In genomic region chr3:100128565-100128964, GRCh38 we compare ENCODE assay signal across 28 cellular contexts.
"Had no signal": no experiment of that assay in that cellular context is flagged by ENCODE, and none has a peak within 500 bp of the region (broad histone marks: within the 10 kb centered on the region; RNA-seq: fewer than 3 reads in every experiment).

No MANE protein-coding gene starts in this region.

- H3K4me3 ChIP-seq: pancreas, prostate gland, right lobe of liver, sigmoid colon, suprapubic skin, testis, tibial artery, transverse colon, upper lobe of right lung, uterus had no signal

- DNase-seq: naive thymus-derived CD8-positive, alpha-beta T cell; nephron progenitor cell; nucleus accumbens; pancreas; right cardiac atrium; right lobe of liver; sigmoid colon; small intestine; stimulated activated CD4-positive, alpha-beta T cell treated with anti-CD3 and anti-CD28 coated beads, Interleukin-15, amount 100 ng/mL, for 24 hours; stimulated activated CD4-positive, alpha-beta T cell treated with anti-CD3 and anti-CD28 coated beads, Interleukin-2, amount 100 ng/mL, for 24 hours; stimulated activated CD4-positive, alpha-beta T cell treated with anti-CD3 and anti-CD28 coated beads, Interleukin-2, amount 100 ng/mL, for 48 hours; stimulated activated CD4-positive, alpha-beta T cell treated with anti-CD3 and anti-CD28 coated beads, Interleukin-4, amount 100 ng/mL, for 24 hours; stimulated activated naive CD4-positive, alpha-beta T cell; stimulated activated naive CD8-positive, alpha-beta T cell treated with anti-CD3 and anti-CD28 coated beads, Interleukin-15, amount 100 ng/mL, for 72 hours; stimulated activated naive CD8-positive, alpha-beta T cell treated with anti-CD3 and anti-CD28 coated beads, Interleukin-15, Interleukin-2, amounts not matched to agents 100 U/mL and 50 U/mL, for 24 hours; substantia nigra; testis; tibial artery; transverse colon; upper lobe of right lung; uterus had no signal

- H3K4me1 ChIP-seq: pancreas, prostate gland, right lobe of liver, suprapubic skin, uterus had no signal

- H3K27ac ChIP-seq: neutrophil, pancreas, prostate gland, right lobe of liver, suprapubic skin, tibial artery, transverse colon, upper lobe of right lung, uterus had no signal

- H3K27me3 ChIP-seq: neutrophil, pancreas, right lobe of liver, sigmoid colon, suprapubic skin, testis, tibial artery, transverse colon, upper lobe of right lung, uterus had no signal

- H3K27ac Mint-ChIP-seq: naive thymus-derived CD8-positive, alpha-beta T cell; natural killer cell treated with Interleukin-12 subunit alpha and Interleukin-12 subunit beta and Interleukin-15 and Interleukin-18, amount 100 ng/mL, for 72 hours; nephron progenitor cell; stimulated activated memory B cell treated with anti-CD40 and anti-IgM and Interleukin-4, amounts not matched to agents 10 μg/mL and 1 μg/mL and 100 μg/mL, for 72 hours; stimulated activated naive CD8-positive, alpha-beta T cell treated with anti-CD3 and anti-CD28 coated beads, Interleukin-15, amount 100 ng/mL, for 72 hours; type B pancreatic cell had no signal

- H3K4me3 Mint-ChIP-seq: naive thymus-derived CD8-positive, alpha-beta T cell; natural killer cell treated with Interleukin-12 subunit alpha and Interleukin-12 subunit beta and Interleukin-15 and Interleukin-18, amount 100 ng/mL, for 72 hours; nephron progenitor cell; neural crest cell; stimulated activated memory B cell treated with anti-CD40 and anti-IgM and Interleukin-4, amounts not matched to agents 10 μg/mL and 1 μg/mL and 100 μg/mL, for 72 hours; stimulated activated naive CD8-positive, alpha-beta T cell treated with anti-CD3 and anti-CD28 coated beads, Interleukin-15, amount 100 ng/mL, for 72 hours; type B pancreatic cell had no signal

- H3K9me3 ChIP-seq: neutrophil, pancreas, prostate gland, right lobe of liver, sigmoid colon, suprapubic skin, testis, tibial artery, transverse colon, upper lobe of right lung, uterus had no signal

- H3K9me3 Mint-ChIP-seq: naive thymus-derived CD8-positive, alpha-beta T cell; natural killer cell treated with Interleukin-12 subunit alpha and Interleukin-12 subunit beta and Interleukin-15 and Interleukin-18, amount 100 ng/mL, for 72 hours; nephron progenitor cell; neural crest cell; stimulated activated memory B cell treated with anti-CD40 and anti-IgM and Interleukin-4, amounts not matched to agents 10 μg/mL and 1 μg/mL and 100 μg/mL, for 72 hours; stimulated activated naive CD8-positive, alpha-beta T cell treated with anti-CD3 and anti-CD28 coated beads, Interleukin-15, amount 100 ng/mL, for 72 hours; type B pancreatic cell had no signal

- H3K36me3 ChIP-seq: neutrophil, pancreas, prostate gland, right lobe of liver, sigmoid colon, suprapubic skin, tibial artery, transverse colon, upper lobe of right lung, uterus had no signal

- ATAC-seq: naive thymus-derived CD8-positive, alpha-beta T cell; pancreas; right cardiac atrium; right lobe of liver; stimulated activated memory B cell treated with anti-CD40 and anti-IgM and Interleukin-4, amounts not matched to agents 10 μg/mL and 1 μg/mL and 100 μg/mL, for 72 hours; stimulated activated naive CD8-positive, alpha-beta T cell treated with anti-CD3 and anti-CD28 coated beads, Interleukin-15, amount 100 ng/mL, for 72 hours; stimulated activated naive CD8-positive, alpha-beta T cell treated with anti-CD3 and anti-CD28 coated beads, Interleukin-15, Interleukin-2, amounts not matched to agents 100 U/mL and 50 U/mL, for 24 hours; upper lobe of right lung had no signal

- H3K36me3 Mint-ChIP-seq: natural killer cell treated with Interleukin-12 subunit alpha and Interleukin-12 subunit beta and Interleukin-15 and Interleukin-18, amount 100 ng/mL, for 72 hours; type B pancreatic cell had no signal

- H3K4me1 Mint-ChIP-seq: stimulated activated memory B cell treated with anti-CD40 and anti-IgM and Interleukin-4, amounts not matched to agents 10 μg/mL and 1 μg/mL and 100 μg/mL, for 72 hours had no signal

- H3K27me3 Mint-ChIP-seq: naive thymus-derived CD8-positive, alpha-beta T cell; natural killer cell treated with Interleukin-12 subunit alpha and Interleukin-12 subunit beta and Interleukin-15 and Interleukin-18, amount 100 ng/mL, for 72 hours; stimulated activated memory B cell treated with anti-CD40 and anti-IgM and Interleukin-4, amounts not matched to agents 10 μg/mL and 1 μg/mL and 100 μg/mL, for 72 hours; stimulated activated naive CD8-positive, alpha-beta T cell treated with anti-CD3 and anti-CD28 coated beads, Interleukin-15, amount 100 ng/mL, for 72 hours; type B pancreatic cell had no signal
